Comparison of ENCODE assay signal across 20 cellular contexts in the genomic region with DNA sequence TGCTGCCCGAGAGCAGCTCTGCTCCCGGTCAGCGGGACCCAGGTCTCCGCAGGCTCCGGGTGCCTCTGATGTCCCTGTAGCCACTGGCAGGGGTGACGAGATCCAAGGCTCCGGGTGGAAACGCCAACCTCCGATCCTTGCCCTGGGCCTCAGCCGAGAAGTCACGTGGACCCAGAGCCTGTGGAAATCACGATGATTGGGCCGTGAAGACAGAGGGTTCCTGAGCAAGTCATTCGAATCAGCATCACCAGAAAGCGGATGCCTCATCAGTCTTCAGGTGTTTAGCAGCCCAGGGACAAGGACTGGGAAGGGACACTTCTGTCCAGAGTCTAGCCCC. TPM values are rescaled to one million over a fixed set of nuclear protein-coding genes. Genes with fewer than 3 reads are reported as not detected.
DNase-seq lines count a peak whose midpoint lies in the region; ATAC-seq, FAIRE-seq and TF ChIP-seq lines count a peak whose summit lies in the region.
"Had no signal": no experiment of that assay in that cellular context is flagged by ENCODE, and none has a peak within 500 bp of the region (broad histone marks: within the 10 kb centered on the region; RNA-seq: fewer than 3 reads in every experiment).

No MANE protein-coding gene starts in this region.

- H2AFZ ChIP-seq in HepG2 (ENCODE audit: low read length) (no peak overlapping the region), neuronal stem cell (ENCODE audit: low read length) (no peak overlapping the region)
- H2AFZ ChIP-seq: GM23248 had no signal

- TF ChIP-seq POLR2A in HepG2 (IDR thresholded peaks at IDR 0.05; ENCODE audit: insufficient read depth in 1 of 2, low read depth in 2 of 2, low read length in 2 of 2) (no peak), suprapubic skin (IDR thresholded peaks at IDR 0.05) (no peak)

- no peak overlapping the region for H2BK120ac ChIP-seq in neuronal stem cell (ENCODE audit: low read depth, low read length)

- no peak for FAIRE-seq in HepG2 (lab: Jason Lieb, UNC)
- FAIRE-seq: A204.1, G401.6, GM12892 had no signal

- WGBS in liver = 43% methylated on average over 15 of the region's 15 CpGs
- 89% methylated on average over 10 of the region's 15 CpGs for WGBS in HepG2 (ENCODE audit: low lambda C conversion rate)
- WGBS in neuronal stem cell (ENCODE audit: extremely low coverage in 2 of 2, insufficient read length in 2 of 2, insufficient replicate concordance in 1 of 2), 2 donors = no CpG with 5 or more reads among the region's 15 CpGs
- 94% methylated on average over 14 of the region's 15 CpGs for WGBS in suprapubic skin

- H2BK15ac ChIP-seq in neuronal stem cell (ENCODE audit: low read length) = no peak overlapping the region

- no peak overlapping the region for H2BK5ac ChIP-seq in neuronal stem cell (ENCODE audit: low read length)

- H3K27me3 ChIP-seq in liver (ENCODE audit: control insufficient read depth in 4 of 4, insufficient read depth in 4 of 4, low read length in 3 of 4) (no peaks in the 10 kb centered on the region), HepG2 (ENCODE audit: control insufficient read depth in 1 of 2, insufficient read depth in 2 of 2, low read length in 2 of 2) (no peaks in the 10 kb centered on the region), neuronal stem cell (ENCODE audit: control insufficient read depth in 3 of 3, insufficient read depth in 3 of 3, low read depth in 1 of 3, low read length in 3 of 3) (no peaks in the 10 kb centered on the region), suprapubic skin (no peaks in the 10 kb centered on the region)
- H3K27me3 ChIP-seq: BLaER1 had no signal

- BruUV-seq in HepG2 (replicated peaks; lab: Mats Ljungman, UMichigan) = no TSS peak

- intact Hi-C loops in HepG2 (cut with micrococcal nuclease; ENCODE audit: unreplicated experiment) = no loop called here

- TF ChIP-seq CTCF in liver (IDR thresholded peaks at IDR 0.05; ENCODE audit: low read depth, low read length, missing input control) = no peak
- TF ChIP-seq CTCF in HepG2 (CRISPR knock-in tag; IDR thresholded peaks at IDR 0.05) = no peak
- TF ChIP-seq CTCF in suprapubic skin (IDR thresholded peaks at IDR 0.05) = no peak

- in situ Hi-C loops in HepG2 (cut with HindIII; ENCODE audit: extremely low pct_ligation_motif_present, low pct_unique_long_range_greater_than_20kb) = no loop called here

- peak overlapping the region; percentile 34 to 71 for H3K27ac ChIP-seq in liver (ENCODE audit: low read depth in 1 of 2, low read length in 2 of 2)
- no peak overlapping the region for H3K27ac ChIP-seq in HepG2 (ENCODE audit: extremely low read length, insufficient read depth, low read length)
- no peak overlapping the region for H3K27ac ChIP-seq in neuronal stem cell (replicated peaks; ENCODE audit: low read length)
- H3K27ac ChIP-seq in suprapubic skin = no peak overlapping the region
- H3K27ac ChIP-seq: 22Rv1, BLaER1, C4-2B, GM23248 had no signal

- no peak overlapping the region for H2AK5ac ChIP-seq in neuronal stem cell (ENCODE audit: low read depth, low read length)

- H3K4me1 ChIP-seq in liver (ENCODE audit: control insufficient read depth in 4 of 4, insufficient read depth in 4 of 4, low read length in 3 of 4) (peaks cover 4 to 14% (median 10%) of the 10 kb centered on the region in 4 donors), HepG2 (ENCODE audit: insufficient read depth, low read length) (no peaks in the 10 kb centered on the region), neuronal stem cell (ENCODE audit: control insufficient read depth in 2 of 2, insufficient read depth in 1 of 2, low read depth in 1 of 2, low read length in 2 of 2) (no peaks in the 10 kb centered on the region), suprapubic skin (no peaks in the 10 kb centered on the region)
- H3K4me1 ChIP-seq: Caco-2 had no signal

- no peak for DNase-seq in HepG2 (ENCODE audit: low spot score)
- no peak for DNase-seq in neuronal stem cell (ENCODE audit: low spot score)
- DNase-seq in suprapubic skin (ENCODE audit: low spot score in 2 of 2) = peak; percentile 42 to 71
- DNase-seq in activated CD4-positive, alpha-beta T cell treated with anti-CD3 and anti-CD28 coated beads, Interleukin-2, amount 50 U/mL, for 4 hours = no peak
- DNase-seq: Caco-2; CD4-positive, CD25-positive, alpha-beta regulatory T cell; CD8-positive, alpha-beta T cell; DMS153; DND-41; GM23248; H9 had no signal

- H3K4me3 ChIP-seq in liver (ENCODE audit: low read depth in 1 of 3, low read length in 3 of 3) (no peak overlapping the region), HepG2 (replicated peaks in 1 of 3; ENCODE audit: insufficient read depth in 1 of 3, low read depth in 2 of 3, low read length in 3 of 3) (no peak overlapping the region), neuronal stem cell (ENCODE audit: low read length in 2 of 2) (no peak overlapping the region), suprapubic skin (no peak overlapping the region)
- H3K4me3 ChIP-seq: BLaER1, GM23248 had no signal

- H3K4ac ChIP-seq in neuronal stem cell (ENCODE audit: low read length) = no peak overlapping the region

- no peak overlapping the region for H3K23ac ChIP-seq in neuronal stem cell (ENCODE audit: low read depth, low read length, poor library complexity)

- CTCF ChIA-PET in HepG2 (lab: Yijun Ruan, JAX; ENCODE audit: low intra/inter-chr PET ratio, low total read pairs) = no interaction called here

- peak overlapping the region; percentile 5 for H3K18ac ChIP-seq in neuronal stem cell (ENCODE audit: low read length)

- H3K4me2 ChIP-seq in HepG2 (ENCODE audit: low read depth, low read length) (no peak overlapping the region), neuronal stem cell (ENCODE audit: insufficient read depth, low read length, poor library complexity, severe bottlenecking) (no peak overlapping the region)
- H3K4me2 ChIP-seq: BLaER1 had no signal

- H3K79me1 ChIP-seq in neuronal stem cell (ENCODE audit: low read depth, low read length) = no peaks in the 10 kb centered on the region

- no peak overlapping the region for H2BK12ac ChIP-seq in neuronal stem cell (ENCODE audit: low read length)

- H3K9me3 ChIP-seq in liver (ENCODE audit: control insufficient read depth in 4 of 4, low read length in 3 of 4) (no peaks in the 10 kb centered on the region), HepG2 (ENCODE audit: low read length) (no peaks in the 10 kb centered on the region), neuronal stem cell (replicated peaks in 1 of 2; ENCODE audit: control insufficient read depth in 2 of 2, insufficient read depth in 1 of 2, low read depth in 1 of 2, low read length in 2 of 2) (peaks cover 0 to 2% of the 10 kb centered on the region in 2 donors), suprapubic skin (no peaks in the 10 kb centered on the region)
- H3K9me3 ChIP-seq: BLaER1, Caco-2 had no signal

- POLR2A ChIA-PET in HepG2 (lab: Yijun Ruan, JAX) = no interaction called here

- H4K91ac ChIP-seq in neuronal stem cell (ENCODE audit: low read depth, low read length, poor library complexity) = no peak overlapping the region

- no peak overlapping the region for H4K8ac ChIP-seq in neuronal stem cell (ENCODE audit: low read depth, low read length)

- H4K20me1 ChIP-seq in HepG2 (ENCODE audit: insufficient read depth, low read length) = no peaks in the 10 kb centered on the region
- H4K20me1 ChIP-seq: BLaER1 had no signal

- H3K36me3 ChIP-seq in liver (ENCODE audit: control insufficient read depth in 4 of 4, insufficient read depth in 3 of 4, low read depth in 1 of 4, low read length in 3 of 4) (peaks cover 0 to 4% (median 0%) of the 10 kb centered on the region in 4 donors), HepG2 (replicated peaks in 1 of 2; ENCODE audit: control insufficient read depth in 1 of 2, insufficient read depth in 2 of 2, low read length in 2 of 2) (no peaks in the 10 kb centered on the region), neuronal stem cell (replicated peaks in 1 of 2; ENCODE audit: control insufficient read depth in 2 of 2, insufficient read depth in 2 of 2, low read length in 2 of 2) (no peaks in the 10 kb centered on the region), suprapubic skin (no peaks in the 10 kb centered on the region)
- H3K36me3 ChIP-seq: BLaER1 had no signal

- H3K79me2 ChIP-seq in HepG2 (ENCODE audit: insufficient read depth, low read length) = no peaks in the 10 kb centered on the region

- H3K9ac ChIP-seq in liver (ENCODE audit: low read depth in 1 of 2, low read length in 2 of 2) (peak overlapping the region; percentile 20 to 53), HepG2 (ENCODE audit: insufficient read depth, low read depth, low read length) (no peak overlapping the region), neuronal stem cell (ENCODE audit: low read depth, low read length, poor library complexity) (peak overlapping the region; percentile 34)
- H3K9ac ChIP-seq: BLaER1, GM23248 had no signal

- TF ChIP-seq EP300 in HepG2 (IDR thresholded peaks at IDR 0.05; ENCODE audit: low read depth in 2 of 2, low read length in 2 of 2) (no peak), HepG2 (CRISPR knock-in tag; IDR thresholded peaks at IDR 0.05; ENCODE audit: borderline replicate concordance) (no peak), suprapubic skin (IDR thresholded peaks at IDR 0.05) (no peak)

- no peak overlapping the region for H3K14ac ChIP-seq in neuronal stem cell (ENCODE audit: low read length)

- TF ChIP-seq RAD21 in liver (IDR thresholded peaks at IDR 0.05) (no peak), HepG2 (CRISPR knock-in tag; IDR thresholded peaks at IDR 0.05) (no peak)

- no peak for ATAC-seq in HepG2
- ATAC-seq in GM19397 (IDR thresholded peaks at IDR 0.05; ENCODE audit: unreplicated experiment) = no peak
- ATAC-seq: CD8-positive, alpha-beta T cell; HCT116 had no signal

RNA-seq across cellular contexts. Expression of a gene that starts 12.5 kb away (rescaled TPM):
- total RNA-seq in liver = 10 to 100 TPM in 1 of 2 donors, 1 to 10 TPM in 1; 3.0 to 14.2 TPM
- polyA plus RNA-seq in liver = 10 to 100 TPM in 1 of 2 donors, 1 to 10 TPM in 1; 3.9 to 11.1 TPM
- total RNA-seq in HepG2 (2016; rRNA removed; fragmentation: Illumina TruSeq; extraction: Trizol) = 3.9 and 4.8 TPM in 2 replicates
- 0.97 and 1.1 TPM in 2 replicates for total RNA-seq in HepG2 (2016; cell fraction: cytosol; rRNA removed; fragmentation: Illumina TruSeq; extraction: Trizol; ENCODE audit: low read depth)
- 3.1 and 4.8 TPM in 2 replicates for total RNA-seq in HepG2 (2016; cell fraction: insoluble cytoplasmic fraction; rRNA removed; fragmentation: Illumina TruSeq; extraction: Trizol)
- total RNA-seq in HepG2 (2016; cell fraction: membrane; rRNA removed; fragmentation: Illumina TruSeq; extraction: Trizol) = 3.5 and 4.4 TPM in 2 replicates
- 5.2 and 5.7 TPM in 2 replicates for total RNA-seq in HepG2 (2016; cell fraction: nucleus; rRNA removed; fragmentation: Illumina TruSeq; extraction: Trizol)
- 16.5 and 24.3 TPM in 2 replicates for polyA plus RNA-seq in HepG2 (2011; rRNA removed)
- 17.5 and 19.8 TPM in 2 replicates for polyA plus RNA-seq in HepG2 (2011; cell fraction: cytosol; rRNA removed)
- polyA plus RNA-seq in HepG2 (2011; cell fraction: nucleus; rRNA removed) = 25.9 and 31.8 TPM in 2 replicates
- 24.1 and 27.1 TPM in 2 replicates for polyA plus RNA-seq in HepG2 (2012)
- polyA plus RNA-seq in HepG2 (2016; cell fraction: cytosol; fragmentation: Illumina TruSeq; extraction: Trizol; ENCODE audit: low read depth) = 0.99 and 1.3 TPM in 2 replicates
- 4.4 and 5.5 TPM in 2 replicates for polyA plus RNA-seq in HepG2 (2016; cell fraction: insoluble cytoplasmic fraction; fragmentation: Illumina TruSeq; extraction: Trizol; ENCODE audit: low read depth)
- 2.9 and 3.4 TPM in 2 replicates for polyA plus RNA-seq in HepG2 (2016; cell fraction: membrane; fragmentation: Illumina TruSeq; extraction: Trizol; ENCODE audit: low read depth)
- polyA plus RNA-seq in HepG2 (2016; cell fraction: nucleus; fragmentation: Illumina TruSeq; extraction: Trizol; ENCODE audit: insufficient read depth, low read depth) = 10.0 TPM in 2 replicates
- polyA minus RNA-seq in HepG2 (2011; rRNA and poly(A)+ RNA removed; ENCODE audit: low replicate concordance) = 3.8 and 34.5 TPM in 2 replicates
- 16.0 and 20.9 TPM in 2 replicates for polyA minus RNA-seq in HepG2 (2011; cell fraction: cytosol; rRNA and poly(A)+ RNA removed)
- polyA minus RNA-seq in HepG2 (2011; cell fraction: nucleus; rRNA and poly(A)+ RNA removed) = 10.4 and 13.4 TPM in 2 replicates
- 4.0 TPM for polyA plus RNA-seq in neuronal stem cell (2013, experiment 1 of 2)
- 3.9 TPM for polyA plus RNA-seq in neuronal stem cell (2013, experiment 2 of 2)
- total RNA-seq in suprapubic skin = 1 to 10 TPM; 3.9 to 6.2 (median 4.7) TPM

Comparison
In these comparisons a context has a peak if more than half of its experiments do, and no peak if none do; other contexts are left out.
1. H3K27ac ChIP-seq: peak in liver (2 of 2); none in HepG2 (single experiment), neuronal stem cell (single experiment) and suprapubic skin (single experiment).
2. DNase-seq: peak in suprapubic skin (2 of 2); none in HepG2 (single experiment), neuronal stem cell (single experiment) and activated CD4-positive, alpha-beta T cell treated with anti-CD3 and anti-CD28 coated beads, Interleukin-2, amount 50 U/mL, for 4 hours (0 of 2).